Comparison of ENCODE assay signal across 8 cellular contexts in the genomic region with DNA sequence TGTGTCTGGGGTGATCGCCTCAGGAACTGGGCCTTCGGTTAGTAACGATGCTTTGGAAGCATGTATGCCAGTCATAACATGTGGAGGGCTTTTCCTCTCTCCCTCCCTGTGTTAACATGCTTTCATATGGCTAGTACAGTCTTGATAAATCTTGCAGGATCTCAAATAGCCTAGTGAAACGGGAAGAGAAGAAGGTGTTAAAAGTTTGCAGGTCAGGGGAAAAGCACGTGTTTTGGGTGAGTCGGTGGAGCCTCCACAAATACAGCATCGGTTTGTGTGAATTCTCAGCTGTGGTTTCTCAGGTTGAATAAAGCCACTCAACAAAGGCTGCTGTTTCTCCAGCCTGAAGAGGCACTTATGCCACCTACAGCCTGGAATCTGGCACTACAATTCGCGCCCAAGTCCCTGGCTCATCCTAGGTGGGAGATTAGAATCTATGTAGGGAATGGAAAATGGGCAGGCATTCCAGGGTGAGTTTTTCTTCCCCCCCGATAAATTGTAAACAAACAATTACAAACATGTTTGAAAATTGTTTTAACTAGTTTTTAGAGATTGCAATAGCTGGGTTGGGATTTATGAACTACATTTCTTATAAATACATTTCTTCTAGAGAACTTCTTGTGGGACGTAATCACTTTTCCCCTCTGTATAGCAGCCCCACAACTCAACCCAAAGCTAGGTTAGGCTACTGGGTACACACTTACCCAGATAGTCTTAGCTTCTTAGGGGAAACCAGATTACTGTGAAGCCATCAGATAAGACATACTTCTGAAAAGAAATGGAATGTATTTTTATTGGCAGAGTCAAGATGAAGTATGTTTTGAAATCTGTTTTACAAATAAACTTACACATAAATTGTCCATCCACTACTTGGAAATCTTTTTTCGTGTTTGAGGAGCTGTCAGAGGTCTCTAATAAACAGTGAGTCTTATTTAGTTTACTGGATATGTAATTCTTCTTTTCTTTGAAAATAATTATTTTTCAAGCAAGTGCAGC. TPM values are rescaled to one million over a fixed set of nuclear protein-coding genes. Genes with fewer than 3 reads are reported as not detected.
DNase-seq lines count a peak whose midpoint lies in the region; ATAC-seq and TF ChIP-seq lines count a peak whose summit lies in the region.

No MANE protein-coding gene starts in this region.

- no peak overlapping the region for H3K9ac ChIP-seq in neuronal stem cell (ENCODE audit: low read depth, low read length, poor library complexity)

- no peak overlapping the region for H3K14ac ChIP-seq in neuronal stem cell (ENCODE audit: low read length)

- no peak overlapping the region for H4K8ac ChIP-seq in neuronal stem cell (ENCODE audit: low read depth, low read length)

- H3K4ac ChIP-seq in neuronal stem cell (ENCODE audit: low read length): no peak overlapping the region

- no peak overlapping the region for H2BK15ac ChIP-seq in neuronal stem cell (ENCODE audit: low read length)

- no peak overlapping the region for H4K91ac ChIP-seq in neuronal stem cell (ENCODE audit: low read depth, low read length, poor library complexity)

- no peak overlapping the region for H2BK120ac ChIP-seq in neuronal stem cell (ENCODE audit: low read depth, low read length)

- TF ChIP-seq CTCF in fibroblast of villous mesenchyme (IDR thresholded peaks at IDR 0.05; ENCODE audit: insufficient read depth, low read depth, low read length): peak; percentile 96

- no peak overlapping the region for H3K4me3 Mint-ChIP-seq in activated T-helper 17 cell treated with anti-CD3 and anti-CD28 coated beads, Interleukin-2, amount 50 U/mL, for 72 hours

- H3K9me3 Mint-ChIP-seq in activated T-helper 17 cell treated with anti-CD3 and anti-CD28 coated beads, Interleukin-2, amount 50 U/mL, for 72 hours: no peaks in the 10 kb centered on the region

- peak; percentile 69 for DNase-seq in Daoy (ENCODE audit: low read depth)
- peak; percentile 8 for DNase-seq in NOMO-1 treated with DMSO at 0.1 percent for 48 hours (lab: John Stamatoyannopoulos, UW; ENCODE audit: unreplicated experiment)
- DNase-seq in fibroblast of villous mesenchyme (ENCODE audit: low read depth): peak; percentile 66
- DNase-seq in neuronal stem cell (ENCODE audit: low spot score): peak; percentile 59
- no peak for DNase-seq in mesenteric fat pad (ENCODE audit: low spot score)

- H3K4me1 Mint-ChIP-seq in activated T-helper 17 cell treated with anti-CD3 and anti-CD28 coated beads, Interleukin-2, amount 50 U/mL, for 72 hours: peaks cover 6% of the 10 kb centered on the region

- H2BK5ac ChIP-seq in neuronal stem cell (ENCODE audit: low read length): no peak overlapping the region

- no peak overlapping the region for H3K18ac ChIP-seq in neuronal stem cell (ENCODE audit: low read length)

- no peaks in the 10 kb centered on the region for H3K79me1 ChIP-seq in neuronal stem cell (ENCODE audit: low read depth, low read length)

- WGBS in neuronal stem cell (ENCODE audit: extremely low coverage in 2 of 2, insufficient read length in 2 of 2, insufficient replicate concordance in 1 of 2), 2 donors: no CpG with 5 or more reads among the region's 12 CpGs

- H3K36me3 Mint-ChIP-seq in activated T-helper 17 cell treated with anti-CD3 and anti-CD28 coated beads, Interleukin-2, amount 50 U/mL, for 72 hours (ENCODE audit: low read depth): no peaks in the 10 kb centered on the region

- peaks cover 4 to 10% of the 10 kb centered on the region in 2 donors for H3K4me1 ChIP-seq in neuronal stem cell (ENCODE audit: control insufficient read depth in 2 of 2, insufficient read depth in 1 of 2, low read depth in 1 of 2, low read length in 2 of 2)

- no peak overlapping the region for H2AK5ac ChIP-seq in neuronal stem cell (ENCODE audit: low read depth, low read length)

- no peaks in the 10 kb centered on the region for H3K9me3 ChIP-seq in neuronal stem cell (replicated peaks in 1 of 2; ENCODE audit: control insufficient read depth in 2 of 2, insufficient read depth in 1 of 2, low read depth in 1 of 2, low read length in 2 of 2)

- peak overlapping the region; percentile 91 for H2AFZ ChIP-seq in neuronal stem cell (ENCODE audit: low read length)

- H3K27ac ChIP-seq in neuronal stem cell (replicated peaks; ENCODE audit: low read length): no peak overlapping the region

- H2BK12ac ChIP-seq in neuronal stem cell (ENCODE audit: low read length): no peak overlapping the region

- H3K4me3 ChIP-seq in fibroblast of villous mesenchyme (ENCODE audit: low read depth, low read length): no peak overlapping the region
- H3K4me3 ChIP-seq in neuronal stem cell (ENCODE audit: low read length in 2 of 2): no peak overlapping the region

- no peak overlapping the region for H3K4me2 ChIP-seq in neuronal stem cell (ENCODE audit: insufficient read depth, low read length, poor library complexity, severe bottlenecking)

- ATAC-seq in GM21360 (IDR thresholded peaks at IDR 0.05; ENCODE audit: unreplicated experiment) (peak; percentile 95), HG03469 (IDR thresholded peaks at IDR 0.05; ENCODE audit: unreplicated experiment) (peak; percentile 97)
- peak; percentile 86 for ATAC-seq in activated T-helper 17 cell treated with anti-CD3 and anti-CD28 coated beads, Interleukin-2, amount 50 U/mL, for 72 hours (replicated peaks)

- peaks cover 23% of the 10 kb centered on the region for H3K27me3 Mint-ChIP-seq in activated T-helper 17 cell treated with anti-CD3 and anti-CD28 coated beads, Interleukin-2, amount 50 U/mL, for 72 hours

- H3K27me3 ChIP-seq in neuronal stem cell (ENCODE audit: control insufficient read depth in 3 of 3, insufficient read depth in 3 of 3, low read depth in 1 of 3, low read length in 3 of 3): peaks cover 0 to 4% (median 2%) of the 10 kb centered on the region in 3 experiments

- H3K27ac Mint-ChIP-seq in activated T-helper 17 cell treated with anti-CD3 and anti-CD28 coated beads, Interleukin-2, amount 50 U/mL, for 72 hours: no peak overlapping the region

- H3K23ac ChIP-seq in neuronal stem cell (ENCODE audit: low read depth, low read length, poor library complexity): no peak overlapping the region

- H3K36me3 ChIP-seq in neuronal stem cell (replicated peaks in 1 of 2; ENCODE audit: control insufficient read depth in 2 of 2, insufficient read depth in 2 of 2, low read length in 2 of 2): no peaks in the 10 kb centered on the region

RNA-seq across cellular contexts. Expression of a gene that starts 8.3 kb away (rescaled TPM):
- total RNA-seq in Daoy (2014; rRNA removed; shearing (Covaris generic)): 193 and 282 TPM in 2 replicates
- 100 to 1,000 TPM in 1 of 2 donors, 10 to 100 TPM in 1; 66.7 to 112 TPM for total RNA-seq in activated T-helper 17 cell treated with anti-CD3 and anti-CD28 coated beads, Interleukin-2, amount 50 U/mL, for 72 hours
- 67.6 and 75.6 TPM in 2 replicates for total RNA-seq in fibroblast of villous mesenchyme
- polyA plus RNA-seq in neuronal stem cell (2013, experiment 1 of 2): 124 TPM
- polyA plus RNA-seq in neuronal stem cell (2013, experiment 2 of 2): 125 TPM
- 72.0 TPM for total RNA-seq in mesenteric fat pad

RNA-seq across cellular contexts. Expression of a gene that starts 17.3 kb away (rescaled TPM):
- 0.03 and 0.46 TPM in 2 replicates for total RNA-seq in Daoy (2014; rRNA removed; shearing (Covaris generic))
- 1 to 10 TPM in 1 of 2 donors, under 1 TPM in 1; 0.95 to 2.0 TPM for total RNA-seq in activated T-helper 17 cell treated with anti-CD3 and anti-CD28 coated beads, Interleukin-2, amount 50 U/mL, for 72 hours
- total RNA-seq in fibroblast of villous mesenchyme (under 0.01 and 1.3 TPM in 2 replicates), mesenteric fat pad (3.7 TPM)
- polyA plus RNA-seq in neuronal stem cell (2013, experiment 1 of 2): 4.9 TPM
- 4.7 TPM for polyA plus RNA-seq in neuronal stem cell (2013, experiment 2 of 2)
